Comparison of ENCODE assay signal across 1 cellular context in genomic region chr6:30364591-30364990, GRCh38.
TF ChIP-seq lines count a peak whose summit lies in the region.

No MANE protein-coding gene starts in this region.

TF ChIP-seq in K562, 482 proteins besides CTCF, POLR2A, EP300 and RAD21:
- TF ChIP-seq STAT6 (CRISPR knock-in tag; IDR thresholded peaks at IDR 0.05) = no peak
- no peak for TF ChIP-seq NR2C1 (IDR thresholded peaks at IDR 0.05)
- no peak for TF ChIP-seq NR2C1 (tag; IDR thresholded peaks at IDR 0.05)
- TF ChIP-seq ZNF282 (CRISPR knock-in tag; IDR thresholded peaks at IDR 0.05) = no peak
